8 cellular contexts compared by ENCODE assay signal in the genomic region with DNA sequence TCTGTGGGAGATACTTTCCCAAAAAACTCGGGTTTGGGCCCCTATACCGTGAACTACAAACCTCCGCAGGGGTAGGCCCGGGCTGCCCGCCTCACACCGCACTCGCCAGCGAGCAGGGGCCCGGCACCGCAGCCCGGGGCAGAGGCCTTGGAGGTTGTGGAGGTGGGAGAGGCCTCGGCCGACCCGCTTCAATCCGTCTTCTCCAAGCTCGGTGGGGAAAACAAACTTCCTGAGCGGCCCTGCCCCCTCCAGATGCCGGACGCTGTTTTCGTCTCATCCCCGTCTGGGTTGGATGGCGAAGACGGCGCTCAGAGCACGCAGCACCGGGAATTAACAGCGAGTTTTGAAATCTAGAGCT. TPM values are rescaled to one million over a fixed set of nuclear protein-coding genes. Genes with fewer than 3 reads are reported as not detected.
DNase-seq lines count a peak whose midpoint lies in the region; ATAC-seq and TF ChIP-seq lines count a peak whose summit lies in the region.

No MANE protein-coding gene starts in this region.

- TF ChIP-seq CTCF in A673 (conservative IDR thresholded peaks at IDR 0.05; ENCODE audit: low read depth, low read length) (no peak), mammary epithelial cell (conservative IDR thresholded peaks at IDR 0.05 in 1 of 2, IDR thresholded peaks at IDR 0.05 in 1 of 2; ENCODE audit: extremely low read depth in 1 of 2, insufficient read depth in 1 of 2, low read depth in 1 of 2, low read length in 2 of 2) (no peak), right lobe of liver (IDR thresholded peaks at IDR 0.05) (no peak)

- peak overlapping the region; percentile 53 for H3K9ac ChIP-seq in mammary epithelial cell (ENCODE audit: insufficient read depth, low read length)

- peak overlapping the region; percentile 90 for H3K4me3 ChIP-seq in A673 (ENCODE audit: low read depth, low read length, poor library complexity, severe bottlenecking)
- peak overlapping the region; percentile 64 to 68 (median 68) for H3K4me3 ChIP-seq in mammary epithelial cell (replicated peaks in 1 of 3; ENCODE audit: insufficient read depth in 1 of 3, low read depth in 2 of 3, low read length in 3 of 3)
- H3K4me3 ChIP-seq in right lobe of liver = peak overlapping the region; percentile 41 to 62 (median 50)

- H3K36me3 Mint-ChIP-seq in T-helper 1 cell treated with Interleukin-12 subunit alpha and Interleukin-12 subunit beta and Interleukin-4 antibody, amounts not matched to agents 30 μg/mL and 1 μg/mL, for 36 hours (ENCODE audit: low read depth) = peaks cover 20% of the 10 kb centered on the region

- intact Hi-C loops in A673 (cut with micrococcal nuclease; ENCODE audit: unreplicated experiment) = no loop called here
- intact Hi-C loops in mammary epithelial cell (cut with micrococcal nuclease) = no loop called here
- intact Hi-C loops in right lobe of liver (cut with DNase I) = no loop called here

- DNase-seq in A673 (ENCODE audit: low spot score) (no peak), mammary epithelial cell (no peak), right lobe of liver (peak in 1 of 3 donors; percentile 33), NCI-H1092 (lab: John Stamatoyannopoulos, UW) (no peak)
- DNase-seq in stimulated activated CD8-positive, alpha-beta memory T cell treated with anti-CD3 and anti-CD28 coated beads, Interleukin-2, amount 100 ng/mL, for 48 hours (ENCODE audit: low read depth in 2 of 2) = peak; percentile 13 to 24

- H3K27me3 Mint-ChIP-seq in T-helper 1 cell treated with Interleukin-12 subunit alpha and Interleukin-12 subunit beta and Interleukin-4 antibody, amounts not matched to agents 30 μg/mL and 1 μg/mL, for 36 hours (ENCODE audit: low read depth) = no peaks in the 10 kb centered on the region

- H3K27me3 ChIP-seq in A673 (replicated peaks; ENCODE audit: insufficient read depth, low read depth, low read length, poor library complexity) (no peaks in the 10 kb centered on the region), mammary epithelial cell (ENCODE audit: insufficient read depth, low read length) (no peaks in the 10 kb centered on the region), right lobe of liver (peaks cover 0 to 7% of the 10 kb centered on the region in 2 donors)

- peak; percentile 26 for ATAC-seq in GM19023 (IDR thresholded peaks at IDR 0.05; ENCODE audit: unreplicated experiment)
- peak; percentile 20 for ATAC-seq in HG03097 (IDR thresholded peaks at IDR 0.05; ENCODE audit: low FRiP score, unreplicated experiment)
- peak; percentile 21 to 24 (median 22) for ATAC-seq in right lobe of liver

- in situ Hi-C loops in mammary epithelial cell (cut with MboI; ENCODE audit: low sequenced_read_pairs in 2 of 2) = no loop called here

- H3K27ac ChIP-seq in A673 (ENCODE audit: low read depth, low read length, poor library complexity, severe bottlenecking) (peak overlapping the region; percentile 80), mammary epithelial cell (ENCODE audit: insufficient read depth, low read depth, low read length) (peak overlapping the region; percentile 35), right lobe of liver (peak overlapping the region in 2 of 3 donors; percentile 37)

- no peaks in the 10 kb centered on the region for H4K20me1 ChIP-seq in mammary epithelial cell (ENCODE audit: insufficient read depth, low read length)

- H3K4me1 ChIP-seq in A673 (ENCODE audit: insufficient read depth, low read length, poor library complexity, severe bottlenecking) (peaks cover 25% of the 10 kb centered on the region), mammary epithelial cell (ENCODE audit: insufficient read depth, low read length) (peaks cover 12% of the 10 kb centered on the region), right lobe of liver (peaks cover 0 to 15% (median 0%) of the 10 kb centered on the region in 4 donors)

- H3K4me1 Mint-ChIP-seq in T-helper 1 cell treated with Interleukin-12 subunit alpha and Interleukin-12 subunit beta and Interleukin-4 antibody, amounts not matched to agents 30 μg/mL and 1 μg/mL, for 36 hours (ENCODE audit: low read depth) = peaks cover 33% of the 10 kb centered on the region

- H2AFZ ChIP-seq in mammary epithelial cell (ENCODE audit: low read depth, low read length) = peak overlapping the region; percentile 91

- WGBS in mammary epithelial cell (ENCODE audit: low coverage, missing lambda C conversion rate) = 7% methylated on average over 18 of the region's 27 CpGs
- WGBS in right lobe of liver (ENCODE audit: insufficient coverage, low coverage, low lambda C conversion rate, missing lambda C conversion rate) = 1% methylated on average over 12 of the region's 27 CpGs

- H3K4me3 Mint-ChIP-seq in T-helper 1 cell treated with Interleukin-12 subunit alpha and Interleukin-12 subunit beta and Interleukin-4 antibody, amounts not matched to agents 30 μg/mL and 1 μg/mL, for 36 hours = peak overlapping the region; percentile 92

- BruUV-seq in A673 (replicated peaks; lab: Mats Ljungman, UMichigan) = TSS peak; percentile 76
- BruUV-seq in mammary epithelial cell (replicated peaks; lab: Mats Ljungman, UMichigan) = TSS peak; percentile 43

- H3K4me2 ChIP-seq in mammary epithelial cell (ENCODE audit: insufficient read depth, low read depth, low read length) = peak overlapping the region; percentile 80

- POLR2A ChIA-PET in A673 (lab: Charles Lee; ENCODE audit: low non-redundant PET) = interaction anchor here (0.6 kb wide), 1 partner anchor 522 kb away, joined by 4 read pairs; no protein-coding TSS in a partner anchor

- dilution Hi-C loops in mammary epithelial cell (cut with HindIII; ENCODE audit: low sequenced_read_pairs) = no loop called here

- CTCF ChIA-PET in A673 (lab: Charles Lee) (no interaction called here), mammary epithelial cell (lab: Charles Lee; ENCODE audit: low non-redundant PET) (interaction anchor here (0.7 kb wide), 1 partner anchor 11 kb away, joined by 3 read pairs; no protein-coding TSS in a partner anchor)

- peak overlapping the region; percentile 96 for H3K27ac Mint-ChIP-seq in T-helper 1 cell treated with Interleukin-12 subunit alpha and Interleukin-12 subunit beta and Interleukin-4 antibody, amounts not matched to agents 30 μg/mL and 1 μg/mL, for 36 hours

- H3K36me3 ChIP-seq in A673 (ENCODE audit: insufficient read depth, low read length, poor library complexity, severe bottlenecking) (no peaks in the 10 kb centered on the region), mammary epithelial cell (ENCODE audit: insufficient read depth, low read length) (no peaks in the 10 kb centered on the region), right lobe of liver (no peaks in the 10 kb centered on the region)

- no peaks in the 10 kb centered on the region for H3K9me3 ChIP-seq in A673 (ENCODE audit: low read depth, low read length, poor library complexity, severe bottlenecking)
- H3K9me3 ChIP-seq in mammary epithelial cell (replicated peaks; ENCODE audit: insufficient read depth, low read length) = no peaks in the 10 kb centered on the region
- no peaks in the 10 kb centered on the region for H3K9me3 ChIP-seq in right lobe of liver

- peaks cover 4% of the 10 kb centered on the region for H3K9me3 Mint-ChIP-seq in T-helper 1 cell treated with Interleukin-12 subunit alpha and Interleukin-12 subunit beta and Interleukin-4 antibody, amounts not matched to agents 30 μg/mL and 1 μg/mL, for 36 hours

- TF ChIP-seq POLR2A in right lobe of liver (IDR thresholded peaks at IDR 0.05) = no peak

- peaks cover 31% of the 10 kb centered on the region for H3K79me2 ChIP-seq in mammary epithelial cell (ENCODE audit: insufficient read depth, low read length)

RNA-seq across cellular contexts. Expression of a gene that starts 0.4 kb away (rescaled TPM):
- total RNA-seq in A673 (2021) (30.0 and 35.8 TPM in 2 replicates), mammary epithelial cell (10 to 100 TPM in 1 of 2 donors, 1 to 10 TPM in 1; 8.3 to 20.3 TPM), right lobe of liver (1 to 10 TPM in 4 of 6 experiments, under 1 TPM in 2; 0.66 to 2.7 (median 1.3) TPM)
- polyA plus RNA-seq in mammary epithelial cell = 27.6 TPM
- 11.5 TPM for polyA minus RNA-seq in mammary epithelial cell

Comparison
In these comparisons a context has a peak if more than half of its experiments do, and no peak if none do; other contexts are left out.
1. DNase-seq: peak in stimulated activated CD8-positive, alpha-beta memory T cell treated with anti-CD3 and anti-CD28 coated beads, Interleukin-2, amount 100 ng/mL, for 48 hours (2 of 2); none in A673 (single experiment), mammary epithelial cell (single experiment) and NCI-H1092 (single experiment).
2. Peak in every context shown above with its lines, with median percentiles within 50 percentile points of each other: H3K27ac ChIP-seq, H3K4me3 ChIP-seq and ATAC-seq.